1 cellular context compared by ENCODE assay signal in the genomic region with DNA sequence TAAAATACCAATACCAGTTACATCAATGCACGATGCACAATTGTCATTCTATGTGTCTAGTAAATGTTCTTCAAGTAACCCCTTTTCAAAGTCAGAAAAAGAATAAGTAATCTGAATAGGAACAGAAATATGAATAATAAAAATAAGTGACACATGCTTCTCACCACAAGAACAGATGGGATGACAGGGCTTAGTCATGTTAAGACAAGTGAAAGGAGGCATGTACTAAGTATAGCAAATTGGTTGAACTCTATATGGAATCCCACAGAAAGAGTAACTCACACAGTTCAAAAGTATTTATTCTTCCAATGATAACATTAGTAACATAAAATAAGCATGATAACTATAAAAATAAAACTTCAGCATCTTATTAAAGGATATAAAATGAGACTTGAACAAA.
TF ChIP-seq lines count a peak whose summit lies in the region.

No MANE protein-coding gene starts in this region.

TF ChIP-seq in SK-N-SH treated with all-trans-retinoic acid at 6 μM for 48 hours, 23 proteins besides CTCF, POLR2A, EP300 and RAD21 (continued from another document):
- TF ChIP-seq, protein P1, sequence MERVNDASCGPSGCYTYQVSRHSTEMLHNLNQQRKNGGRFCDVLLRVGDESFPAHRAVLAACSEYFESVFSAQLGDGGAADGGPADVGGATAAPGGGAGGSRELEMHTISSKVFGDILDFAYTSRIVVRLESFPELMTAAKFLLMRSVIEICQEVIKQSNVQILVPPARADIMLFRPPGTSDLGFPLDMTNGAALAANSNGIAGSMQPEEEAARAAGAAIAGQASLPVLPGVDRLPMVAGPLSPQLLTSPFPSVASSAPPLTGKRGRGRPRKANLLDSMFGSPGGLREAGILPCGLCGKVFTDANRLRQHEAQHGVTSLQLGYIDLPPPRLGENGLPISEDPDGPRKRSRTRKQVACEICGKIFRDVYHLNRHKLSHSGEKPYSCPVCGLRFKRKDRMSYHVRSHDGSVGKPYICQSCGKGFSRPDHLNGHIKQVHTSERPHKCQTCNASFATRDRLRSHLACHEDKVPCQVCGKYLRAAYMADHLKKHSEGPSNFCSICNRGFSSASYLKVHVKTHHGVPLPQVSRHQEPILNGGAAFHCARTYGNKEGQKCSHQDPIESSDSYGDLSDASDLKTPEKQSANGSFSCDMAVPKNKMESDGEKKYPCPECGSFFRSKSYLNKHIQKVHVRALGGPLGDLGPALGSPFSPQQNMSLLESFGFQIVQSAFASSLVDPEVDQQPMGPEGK (CRISPR knock-in tag; IDR thresholded peaks at IDR 0.05; ENCODE audit: borderline replicate concordance): no peak
- TF ChIP-seq SNAI2 (CRISPR knock-in tag; IDR thresholded peaks at IDR 0.05) (no peak), ZFP30 (CRISPR knock-in tag; IDR thresholded peaks at IDR 0.05) (no peak), ISL1 (CRISPR knock-in tag; IDR thresholded peaks at IDR 0.05) (no peak), ZNF70 (CRISPR knock-in tag; IDR thresholded peaks at IDR 0.05) (no peak)
- TF ChIP-seq, protein P2, sequence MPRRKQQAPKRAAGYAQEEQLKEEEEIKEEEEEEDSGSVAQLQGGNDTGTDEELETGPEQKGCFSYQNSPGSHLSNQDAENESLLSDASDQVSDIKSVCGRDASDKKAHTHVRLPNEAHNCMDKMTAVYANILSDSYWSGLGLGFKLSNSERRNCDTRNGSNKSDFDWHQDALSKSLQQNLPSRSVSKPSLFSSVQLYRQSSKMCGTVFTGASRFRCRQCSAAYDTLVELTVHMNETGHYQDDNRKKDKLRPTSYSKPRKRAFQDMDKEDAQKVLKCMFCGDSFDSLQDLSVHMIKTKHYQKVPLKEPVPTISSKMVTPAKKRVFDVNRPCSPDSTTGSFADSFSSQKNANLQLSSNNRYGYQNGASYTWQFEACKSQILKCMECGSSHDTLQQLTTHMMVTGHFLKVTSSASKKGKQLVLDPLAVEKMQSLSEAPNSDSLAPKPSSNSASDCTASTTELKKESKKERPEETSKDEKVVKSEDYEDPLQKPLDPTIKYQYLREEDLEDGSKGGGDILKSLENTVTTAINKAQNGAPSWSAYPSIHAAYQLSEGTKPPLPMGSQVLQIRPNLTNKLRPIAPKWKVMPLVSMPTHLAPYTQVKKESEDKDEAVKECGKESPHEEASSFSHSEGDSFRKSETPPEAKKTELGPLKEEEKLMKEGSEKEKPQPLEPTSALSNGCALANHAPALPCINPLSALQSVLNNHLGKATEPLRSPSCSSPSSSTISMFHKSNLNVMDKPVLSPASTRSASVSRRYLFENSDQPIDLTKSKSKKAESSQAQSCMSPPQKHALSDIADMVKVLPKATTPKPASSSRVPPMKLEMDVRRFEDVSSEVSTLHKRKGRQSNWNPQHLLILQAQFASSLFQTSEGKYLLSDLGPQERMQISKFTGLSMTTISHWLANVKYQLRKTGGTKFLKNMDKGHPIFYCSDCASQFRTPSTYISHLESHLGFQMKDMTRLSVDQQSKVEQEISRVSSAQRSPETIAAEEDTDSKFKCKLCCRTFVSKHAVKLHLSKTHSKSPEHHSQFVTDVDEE (CRISPR knock-in tag; IDR thresholded peaks at IDR 0.05): no peak
- TF ChIP-seq, protein P3, sequence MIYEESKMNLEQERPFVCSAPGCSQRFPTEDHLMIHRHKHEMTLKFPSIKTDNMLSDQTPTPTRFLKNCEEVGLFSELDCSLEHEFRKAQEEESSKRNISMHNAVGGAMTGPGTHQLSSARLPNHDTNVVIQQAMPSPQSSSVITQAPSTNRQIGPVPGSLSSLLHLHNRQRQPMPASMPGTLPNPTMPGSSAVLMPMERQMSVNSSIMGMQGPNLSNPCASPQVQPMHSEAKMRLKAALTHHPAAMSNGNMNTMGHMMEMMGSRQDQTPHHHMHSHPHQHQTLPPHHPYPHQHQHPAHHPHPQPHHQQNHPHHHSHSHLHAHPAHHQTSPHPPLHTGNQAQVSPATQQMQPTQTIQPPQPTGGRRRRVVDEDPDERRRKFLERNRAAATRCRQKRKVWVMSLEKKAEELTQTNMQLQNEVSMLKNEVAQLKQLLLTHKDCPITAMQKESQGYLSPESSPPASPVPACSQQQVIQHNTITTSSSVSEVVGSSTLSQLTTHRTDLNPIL (CRISPR knock-in tag; IDR thresholded peaks at IDR 0.05; ENCODE audit: low read depth): no peak
- TF ChIP-seq, protein P4, sequence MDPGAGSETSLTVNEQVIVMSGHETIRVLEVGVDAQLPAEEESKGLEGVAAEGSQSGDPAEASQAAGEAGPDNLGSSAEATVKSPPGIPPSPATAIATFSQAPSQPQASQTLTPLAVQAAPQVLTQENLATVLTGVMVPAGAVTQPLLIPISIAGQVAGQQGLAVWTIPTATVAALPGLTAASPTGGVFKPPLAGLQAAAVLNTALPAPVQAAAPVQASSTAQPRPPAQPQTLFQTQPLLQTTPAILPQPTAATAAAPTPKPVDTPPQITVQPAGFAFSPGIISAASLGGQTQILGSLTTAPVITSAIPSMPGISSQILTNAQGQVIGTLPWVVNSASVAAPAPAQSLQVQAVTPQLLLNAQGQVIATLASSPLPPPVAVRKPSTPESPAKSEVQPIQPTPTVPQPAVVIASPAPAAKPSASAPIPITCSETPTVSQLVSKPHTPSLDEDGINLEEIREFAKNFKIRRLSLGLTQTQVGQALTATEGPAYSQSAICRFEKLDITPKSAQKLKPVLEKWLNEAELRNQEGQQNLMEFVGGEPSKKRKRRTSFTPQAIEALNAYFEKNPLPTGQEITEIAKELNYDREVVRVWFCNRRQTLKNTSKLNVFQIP (CRISPR knock-in tag; IDR thresholded peaks at IDR 0.05; ENCODE audit: borderline replicate concordance, low read depth): no peak
